In genomic region chr3:49804141-49805041, GRCh38 we compare ENCODE assay signal across 6 cellular contexts. TPM values are rescaled to one million over a fixed set of nuclear protein-coding genes. Genes with fewer than 3 reads are reported as not detected.
DNase-seq lines count a peak whose midpoint lies in the region; ATAC-seq lines count a peak whose summit lies in the region.

No MANE protein-coding gene starts in this region.

- ATAC-seq in activated T-helper 17 cell treated with anti-CD3 and anti-CD28 coated beads, Interleukin-2, amount 50 U/mL, for 72 hours (replicated peaks), result no peak
- ATAC-seq in memory B cell (ENCODE audit: low read depth) (no peak), GM21390 (IDR thresholded peaks at IDR 0.05; ENCODE audit: unreplicated experiment) (no peak), GM18511 (IDR thresholded peaks at IDR 0.05; ENCODE audit: unreplicated experiment) (no peak), HG03175 (IDR thresholded peaks at IDR 0.05; ENCODE audit: unreplicated experiment) (no peak)

- H3K9me3 Mint-ChIP-seq in activated T-helper 17 cell treated with anti-CD3 and anti-CD28 coated beads, Interleukin-2, amount 50 U/mL, for 72 hours, result no peaks in the 10 kb centered on the region
- H3K9me3 Mint-ChIP-seq in memory B cell, result no peaks in the 10 kb centered on the region

- no peaks in the 10 kb centered on the region for H3K36me3 Mint-ChIP-seq in activated T-helper 17 cell treated with anti-CD3 and anti-CD28 coated beads, Interleukin-2, amount 50 U/mL, for 72 hours (ENCODE audit: low read depth)
- no peaks in the 10 kb centered on the region for H3K36me3 Mint-ChIP-seq in memory B cell

- peaks cover 4% of the 10 kb centered on the region for H3K27me3 Mint-ChIP-seq in activated T-helper 17 cell treated with anti-CD3 and anti-CD28 coated beads, Interleukin-2, amount 50 U/mL, for 72 hours
- peaks cover 2% of the 10 kb centered on the region for H3K27me3 Mint-ChIP-seq in memory B cell

- no peak overlapping the region for H3K27ac Mint-ChIP-seq in activated T-helper 17 cell treated with anti-CD3 and anti-CD28 coated beads, Interleukin-2, amount 50 U/mL, for 72 hours
- peak overlapping the region; percentile 85 for H3K27ac Mint-ChIP-seq in memory B cell

- peak overlapping the region; percentile 85 for H3K4me3 Mint-ChIP-seq in activated T-helper 17 cell treated with anti-CD3 and anti-CD28 coated beads, Interleukin-2, amount 50 U/mL, for 72 hours
- peak overlapping the region; percentile 85 for H3K4me3 Mint-ChIP-seq in memory B cell

- DNase-seq in GF-D8 (lab: John Stamatoyannopoulos, UW) (peak; percentile 26), memory B cell (ENCODE audit: low spot score in 2 of 2) (no peak)

- peaks cover 19% of the 10 kb centered on the region for H3K4me1 Mint-ChIP-seq in activated T-helper 17 cell treated with anti-CD3 and anti-CD28 coated beads, Interleukin-2, amount 50 U/mL, for 72 hours
- H3K4me1 Mint-ChIP-seq in memory B cell, result peaks cover 50% of the 10 kb centered on the region

RNA-seq across cellular contexts. Expression of gene INKA1, which starts 1.3 kb away (rescaled TPM):
- under 1 TPM; 0.26 to 0.32 TPM for total RNA-seq in activated T-helper 17 cell treated with anti-CD3 and anti-CD28 coated beads, Interleukin-2, amount 50 U/mL, for 72 hours

RNA-seq across cellular contexts. Expression of gene CDHR4, which starts 4.7 kb away (rescaled TPM):
- under 1 TPM in 1 of 2 donors, not detected in 1; 0.40 TPM for total RNA-seq in activated T-helper 17 cell treated with anti-CD3 and anti-CD28 coated beads, Interleukin-2, amount 50 U/mL, for 72 hours

RNA-seq across cellular contexts. Expression of gene UBA7, which starts 9.4 kb away (rescaled TPM):
- 10 to 100 TPM; 68.6 to 94.2 TPM for total RNA-seq in activated T-helper 17 cell treated with anti-CD3 and anti-CD28 coated beads, Interleukin-2, amount 50 U/mL, for 72 hours

RNA-seq across cellular contexts. Expression of gene IP6K1, which starts 18.0 kb away (rescaled TPM):
- 10 to 100 TPM; 26.3 to 37.2 TPM for total RNA-seq in activated T-helper 17 cell treated with anti-CD3 and anti-CD28 coated beads, Interleukin-2, amount 50 U/mL, for 72 hours

RNA-seq across cellular contexts. Expression of gene TRAIP, which starts 52.0 kb away (rescaled TPM):
- total RNA-seq in activated T-helper 17 cell treated with anti-CD3 and anti-CD28 coated beads, Interleukin-2, amount 50 U/mL, for 72 hours, result 10 to 100 TPM; 19.6 to 24.5 TPM
